In genomic region chr1:182110635-182111034, GRCh38 we compare ENCODE assay signal across 21 cellular contexts. TPM values are rescaled to one million over a fixed set of nuclear protein-coding genes. Genes with fewer than 3 reads are reported as not detected.
DNase-seq lines count a peak whose midpoint lies in the region; ATAC-seq and TF ChIP-seq lines count a peak whose summit lies in the region.
"Had no signal": no experiment of that assay in that cellular context is flagged by ENCODE, and none has a peak within 500 bp of the region (broad histone marks: within the 10 kb centered on the region; RNA-seq: fewer than 3 reads in every experiment).

No MANE protein-coding gene starts in this region.

- H3K4me1 Mint-ChIP-seq in activated CD8-positive, alpha-beta T cell treated with anti-CD3 and anti-CD28 coated beads for 36 hours (ENCODE audit: low read depth): no peaks in the 10 kb centered on the region
- no peaks in the 10 kb centered on the region for H3K4me1 Mint-ChIP-seq in stimulated activated memory B cell treated with anti-CD40 and anti-IgM and Interleukin-4, amounts not matched to agents 10 μg/mL and 1 μg/mL and 100 μg/mL, for 72 hours
- H3K4me1 Mint-ChIP-seq: CD14-positive monocyte, IgD-negative memory B cell had no signal

- H3K36me3 Mint-ChIP-seq in activated CD8-positive, alpha-beta T cell treated with anti-CD3 and anti-CD28 coated beads for 36 hours (ENCODE audit: low read depth): no peaks in the 10 kb centered on the region
- H3K36me3 Mint-ChIP-seq in stimulated activated memory B cell treated with anti-CD40 and anti-IgM and Interleukin-4, amounts not matched to agents 10 μg/mL and 1 μg/mL and 100 μg/mL, for 72 hours: no peaks in the 10 kb centered on the region
- H3K36me3 Mint-ChIP-seq: CD14-positive monocyte, IgD-negative memory B cell had no signal

- no peak overlapping the region for H3K4me3 Mint-ChIP-seq in activated CD8-positive, alpha-beta T cell treated with anti-CD3 and anti-CD28 coated beads for 36 hours
- no peak overlapping the region for H3K4me3 Mint-ChIP-seq in stimulated activated memory B cell treated with anti-CD40 and anti-IgM and Interleukin-4, amounts not matched to agents 10 μg/mL and 1 μg/mL and 100 μg/mL, for 72 hours
- H3K4me3 Mint-ChIP-seq: CD14-positive monocyte, IgD-negative memory B cell had no signal

- no peak overlapping the region for H3K27ac ChIP-seq in HEK293 (ENCODE audit: extremely low read depth, low read depth, low read length)
- H3K27ac ChIP-seq in tibial nerve: no peak overlapping the region
- H3K27ac ChIP-seq: HL-60, SJSA1 had no signal

- ATAC-seq in activated CD8-positive, alpha-beta T cell treated with anti-CD3 and anti-CD28 coated beads for 36 hours: no peak
- no peak for ATAC-seq in stimulated activated memory B cell treated with anti-CD40 and anti-IgM and Interleukin-4, amounts not matched to agents 10 μg/mL and 1 μg/mL and 100 μg/mL, for 72 hours
- ATAC-seq: PC-3, T-helper 17 cell had no signal

- H3K27me3 ChIP-seq in tibial nerve: no peaks in the 10 kb centered on the region
- H3K27me3 ChIP-seq: SJSA1 had no signal

- intact Hi-C loops in activated CD8-positive, alpha-beta T cell treated with anti-CD3 and anti-CD28 coated beads for 36 hours (cut with micrococcal nuclease): no loop called here

- no peak for DNase-seq in GM12864 (ENCODE audit: low read depth)
- peak; percentile 13 for DNase-seq in activated CD8-positive, alpha-beta T cell treated with anti-CD3 and anti-CD28 coated beads for 36 hours
- DNase-seq in left kidney (ENCODE audit: low read depth, low spot score): peak; percentile 39
- DNase-seq in tibial nerve (ENCODE audit: low spot score in 2 of 2): no peak
- DNase-seq in activated CD4-positive, alpha-beta T cell treated with anti-CD3 and anti-CD28 coated beads for 1 hour: no peak
- DNase-seq in NCI-H748 treated with DMSO at 0.1 percent for 48 hours (lab: John Stamatoyannopoulos, UW): no peak
- DNase-seq: ACHN, GDM1, NCI-H1105, NCI-H1694, NCI-H2107, NCI-H2227 treated with DMSO at 0.1 percent for 48 hours, NCI-H510A treated with DMSO at 0.1 percent for 48 hours, PC-3, T-helper 17 cell had no signal

- H3K27ac Mint-ChIP-seq in activated CD8-positive, alpha-beta T cell treated with anti-CD3 and anti-CD28 coated beads for 36 hours: no peak overlapping the region
- no peak overlapping the region for H3K27ac Mint-ChIP-seq in stimulated activated memory B cell treated with anti-CD40 and anti-IgM and Interleukin-4, amounts not matched to agents 10 μg/mL and 1 μg/mL and 100 μg/mL, for 72 hours
- H3K27ac Mint-ChIP-seq: CD14-positive monocyte, IgD-negative memory B cell, T-helper 17 cell had no signal

- H3K4me1 ChIP-seq in HEK293 (ENCODE audit: control insufficient read depth, insufficient read depth, low read length) (no peaks in the 10 kb centered on the region), tibial nerve (peaks cover 0 to 20% (median 2%) of the 10 kb centered on the region in 4 donors)
- H3K4me1 ChIP-seq: SJSA1 had no signal

- H3K9me3 Mint-ChIP-seq in activated CD8-positive, alpha-beta T cell treated with anti-CD3 and anti-CD28 coated beads for 36 hours: peaks cover 2% of the 10 kb centered on the region
- H3K9me3 Mint-ChIP-seq in stimulated activated memory B cell treated with anti-CD40 and anti-IgM and Interleukin-4, amounts not matched to agents 10 μg/mL and 1 μg/mL and 100 μg/mL, for 72 hours: peaks cover 8% of the 10 kb centered on the region

- no peak for TF ChIP-seq EP300 in tibial nerve (IDR thresholded peaks at IDR 0.05)

- no peak for TF ChIP-seq POLR2A in tibial nerve (IDR thresholded peaks at IDR 0.05)

- H3K27me3 Mint-ChIP-seq in activated CD8-positive, alpha-beta T cell treated with anti-CD3 and anti-CD28 coated beads for 36 hours: peaks cover 20% of the 10 kb centered on the region
- H3K27me3 Mint-ChIP-seq in stimulated activated memory B cell treated with anti-CD40 and anti-IgM and Interleukin-4, amounts not matched to agents 10 μg/mL and 1 μg/mL and 100 μg/mL, for 72 hours: peaks cover 53% of the 10 kb centered on the region

- WGBS in tibial nerve, 2 donors: 87 to 92% methylated on average over 6 of the region's 6 CpGs

- TF ChIP-seq CTCF in GM12864 (IDR thresholded peaks at IDR 0.05; ENCODE audit: low read depth, low read length, missing control alignments): peak; percentile 4
- no peak for TF ChIP-seq CTCF in HEK293 (tag by site-specific recombination; IDR thresholded peaks at IDR 0.05)
- TF ChIP-seq CTCF in activated CD8-positive, alpha-beta T cell treated with anti-CD3 and anti-CD28 coated beads for 36 hours (IDR thresholded peaks at IDR 0.05): no peak
- TF ChIP-seq CTCF in tibial nerve (IDR thresholded peaks at IDR 0.05): no peak

- no peaks in the 10 kb centered on the region for H3K36me3 ChIP-seq in HEK293 (ENCODE audit: control insufficient read depth in 2 of 2, insufficient read depth in 1 of 2, low read length in 2 of 2)
- H3K36me3 ChIP-seq in tibial nerve: no peaks in the 10 kb centered on the region
- H3K36me3 ChIP-seq: SJSA1 had no signal

- H3K9me3 ChIP-seq in HEK293 (ENCODE audit: control insufficient read depth, insufficient read depth, low read depth, low read length) (no peaks in the 10 kb centered on the region), tibial nerve (peaks cover 0 to 15% (median 0%) of the 10 kb centered on the region in 4 donors)
- H3K9me3 ChIP-seq: SJSA1 had no signal

- POLR2A ChIA-PET in HEK293 (lab: Yijun Ruan, JAX): no interaction called here
- POLR2A ChIA-PET in activated CD8-positive, alpha-beta T cell treated with anti-CD3 and anti-CD28 coated beads for 36 hours (lab: Charles Lee): no interaction called here

- CTCF ChIA-PET in HEK293 (lab: Yijun Ruan, JAX): interaction anchor here (0.9 kb wide), 1 partner anchor 26 kb away, joined by 3 read pairs; no protein-coding TSS in a partner anchor
- CTCF ChIA-PET in activated CD8-positive, alpha-beta T cell treated with anti-CD3 and anti-CD28 coated beads for 36 hours (lab: Charles Lee): interaction anchor here (0.8 to 1.0 kb wide), 2 partner anchors 29 to 579 kb away, joined by 3 read pairs; no protein-coding TSS in a partner anchor

- H3K4me3 ChIP-seq in GM12864 (ENCODE audit: low read depth, low read length) (no peak overlapping the region), HEK293 (ENCODE audit: low read depth, low read length) (no peak overlapping the region), tibial nerve (no peak overlapping the region)
- H3K4me3 ChIP-seq: SJSA1 had no signal

TF ChIP-seq in HEK293, 187 proteins besides CTCF, POLR2A, EP300 and RAD21:
- TF ChIP-seq REST (tag by site-specific recombination; IDR thresholded peaks at IDR 0.05): peak; percentile 91
- no peak for TF ChIP-seq ZNF747 (tag by site-specific recombination; IDR thresholded peaks at IDR 0.05)
- no peak for TF ChIP-seq GLIS2 (tag by site-specific recombination; IDR thresholded peaks at IDR 0.05)
- TF ChIP-seq ZNF274 (IDR thresholded peaks at IDR 0.05; ENCODE audit: low read length): no peak
- no peak for TF ChIP-seq ZNF274 (tag by site-specific recombination; IDR thresholded peaks at IDR 0.05; ENCODE audit: borderline replicate concordance)
- TF ChIP-seq ZSCAN30 (tag by site-specific recombination; IDR thresholded peaks at IDR 0.05): no peak
TF ChIP-seq in HEK293: peak in this region for 1.

RNA-seq across cellular contexts. Expression of gene ZNF648, which starts 49.1 kb away (rescaled TPM):
- not detected for total RNA-seq in activated CD8-positive, alpha-beta T cell treated with anti-CD3 and anti-CD28 coated beads for 36 hours
- total RNA-seq in tibial nerve: 1 to 10 TPM in 2 of 4 donors, under 1 TPM in 2; 0.20 to 1.5 (median 1.2) TPM
- total RNA-seq: PC-3, SJSA1, T-helper 17 cell had no signal

Comparison
In these comparisons a context has a peak if more than half of its experiments do, and no peak if none do; other contexts are left out.
1. DNase-seq: peak in activated CD8-positive, alpha-beta T cell treated with anti-CD3 and anti-CD28 coated beads for 36 hours (single experiment) and left kidney (single experiment); none in GM12864 (single experiment), tibial nerve (0 of 2), activated CD4-positive, alpha-beta T cell treated with anti-CD3 and anti-CD28 coated beads for 1 hour (single experiment) and NCI-H748 treated with DMSO at 0.1 percent for 48 hours (single experiment).